ENCODE assay signal across 17 cellular contexts in genomic region chr3:27216955-27217552, GRCh38.
A peak's percentile ranks its signal among the peaks of the same experiment; 100 is the strongest.
DNase-seq lines count a peak whose midpoint lies in the region; FAIRE-seq and TF ChIP-seq lines count a peak whose summit lies in the region.
"Had no signal": no experiment of that assay in that cellular context is flagged by ENCODE, and none has a peak within 500 bp of the region (broad histone marks: within the 10 kb centered on the region; RNA-seq: fewer than 3 reads in every experiment).

No MANE protein-coding gene starts in this region.

- FAIRE-seq in astrocyte (lab: Jason Lieb, UNC): no peak
- FAIRE-seq: TTC549 had no signal

- peak overlapping the region; percentile 66 for H3K27ac ChIP-seq in astrocyte (ENCODE audit: low read depth, low read length)
- H3K27ac ChIP-seq in thyroid gland: no peak overlapping the region
- H3K27ac ChIP-seq: HL-60, neutrophil had no signal

- H3K9me3 Mint-ChIP-seq in HFFc6: peaks cover 3% of the 10 kb centered on the region; the same call in 1 of the 2 replicates
- H3K9me3 Mint-ChIP-seq in astrocyte (ENCODE audit: unreplicated experiment): peaks cover 4% of the 10 kb centered on the region
- H3K9me3 Mint-ChIP-seq: memory B cell; stimulated activated naive CD8-positive, alpha-beta T cell treated with anti-CD3 and anti-CD28 coated beads, Interleukin-15, Interleukin-2, amounts not matched to agents 100 ng/mL and 50 ng/mL, for 24 hours had no signal

- H3K9ac ChIP-seq in astrocyte (ENCODE audit: low read length): no peak overlapping the region

- TF ChIP-seq POLR2A in thyroid gland (IDR thresholded peaks at IDR 0.05): no peak

- H3K4me3 Mint-ChIP-seq in HFFc6: 0 out of 2 replicates have a peak overlapping the region, but pooled peaks have one; percentile 3
- H3K4me3 Mint-ChIP-seq in astrocyte (ENCODE audit: unreplicated experiment): no peak overlapping the region
- H3K4me3 Mint-ChIP-seq: memory B cell; stimulated activated naive CD8-positive, alpha-beta T cell treated with anti-CD3 and anti-CD28 coated beads, Interleukin-15, Interleukin-2, amounts not matched to agents 100 ng/mL and 50 ng/mL, for 24 hours had no signal

- H3K36me3 Mint-ChIP-seq in HFFc6 (ENCODE audit: low read depth) (peaks cover 36% of the 10 kb centered on the region), astrocyte (ENCODE audit: low read depth, unreplicated experiment) (peaks cover 8% of the 10 kb centered on the region)
- H3K36me3 Mint-ChIP-seq: memory B cell had no signal

- no peaks in the 10 kb centered on the region for H3K79me2 ChIP-seq in astrocyte (ENCODE audit: insufficient read depth, low read length)

- peaks cover 12% of the 10 kb centered on the region for H3K4me1 ChIP-seq in astrocyte (ENCODE audit: insufficient read depth, low read length)
- H3K4me1 ChIP-seq in thyroid gland: no peaks in the 10 kb centered on the region

- H3K9me3 ChIP-seq in astrocyte (ENCODE audit: insufficient read depth, low read depth, low read length): no peaks in the 10 kb centered on the region
- H3K9me3 ChIP-seq in thyroid gland: no peaks in the 10 kb centered on the region
- H3K9me3 ChIP-seq: neutrophil had no signal

- H3K27me3 Mint-ChIP-seq in HFFc6 (ENCODE audit: insufficient read depth) (no peaks in the 10 kb centered on the region), astrocyte (ENCODE audit: low read depth, unreplicated experiment) (no peaks in the 10 kb centered on the region)
- H3K27me3 Mint-ChIP-seq: stimulated activated naive CD8-positive, alpha-beta T cell treated with anti-CD3 and anti-CD28 coated beads, Interleukin-15, Interleukin-2, amounts not matched to agents 100 ng/mL and 50 ng/mL, for 24 hours had no signal

- WGBS in thyroid gland, 2 donors: 93 to 96% methylated on average over 5 of the region's 5 CpGs

- H2AFZ ChIP-seq in astrocyte (ENCODE audit: low read depth, low read length): no peak overlapping the region

- H3K4me2 ChIP-seq in astrocyte (ENCODE audit: low read length): peak overlapping the region; percentile 57

- H3K4me1 Mint-ChIP-seq in HFFc6 (ENCODE audit: low read depth) (peaks cover 52% of the 10 kb centered on the region), astrocyte (ENCODE audit: low read depth, unreplicated experiment) (peaks cover 13% of the 10 kb centered on the region)
- H3K4me1 Mint-ChIP-seq: memory B cell had no signal

- H3K36me3 ChIP-seq in astrocyte (ENCODE audit: insufficient read depth, low read length) (no peaks in the 10 kb centered on the region), thyroid gland (no peaks in the 10 kb centered on the region)
- H3K36me3 ChIP-seq: neutrophil had no signal

- no peaks in the 10 kb centered on the region for H4K20me1 ChIP-seq in astrocyte (ENCODE audit: insufficient read depth, low read length)

- H3K27ac Mint-ChIP-seq in HFFc6 (peak overlapping the region; percentile 43), astrocyte (ENCODE audit: unreplicated experiment) (no peak overlapping the region)
- H3K27ac Mint-ChIP-seq: memory B cell; stimulated activated naive CD8-positive, alpha-beta T cell treated with anti-CD3 and anti-CD28 coated beads, Interleukin-15, Interleukin-2, amounts not matched to agents 100 ng/mL and 50 ng/mL, for 24 hours had no signal

- DNase-seq in A172 (ENCODE audit: low spot score) (peak; percentile 85), HFFc6 (peak; percentile 44), astrocyte (ENCODE audit: low read depth) (peak; percentile 72), foreskin fibroblast (peak; percentile 58 to 77), RPMI8226 (no peak), thyroid gland (no peak), NCI-H1694 treated with DMSO at 0.1 percent for 48 hours (lab: John Stamatoyannopoulos, UW) (no peak), head of caudate nucleus (no peak)
- DNase-seq: 8988T; activated effector memory CD4-positive, alpha-beta T cell treated with anti-CD3 and anti-CD28 coated beads, Interleukin-2, amount 50 U/mL, for 16 hours; Calu3; SHP77 treated with DMSO at 0.1 percent for 48 hours had no signal

- no peak for TF ChIP-seq CTCF in HFFc6 (IDR thresholded peaks at IDR 0.05)
- no peak for TF ChIP-seq CTCF in astrocyte (IDR thresholded peaks at IDR 0.05; ENCODE audit: insufficient read depth, low read depth, low read length)
- TF ChIP-seq CTCF in foreskin fibroblast (IDR thresholded peaks at IDR 0.05; ENCODE audit: low read depth, low read length): no peak
- no peak for TF ChIP-seq CTCF in thyroid gland (IDR thresholded peaks at IDR 0.05)

- intact Hi-C loops in thyroid gland (cut with DNase I) (no loop called here), head of caudate nucleus (cut with DNase I) (no loop called here)

- H3K4me3 ChIP-seq in astrocyte (ENCODE audit: insufficient read depth, low read depth, low read length): no peak overlapping the region
- no peak overlapping the region for H3K4me3 ChIP-seq in foreskin fibroblast (ENCODE audit: low read depth in 1 of 2, low read length in 2 of 2)
- no peak overlapping the region for H3K4me3 ChIP-seq in thyroid gland (replicated peaks in 1 of 3)

- no peaks in the 10 kb centered on the region for H3K27me3 ChIP-seq in astrocyte (ENCODE audit: insufficient read depth, low read length)
- no peaks in the 10 kb centered on the region for H3K27me3 ChIP-seq in thyroid gland
- H3K27me3 ChIP-seq: neutrophil had no signal

Comparison
In these comparisons a context has a peak if more than half of its experiments do, and no peak if none do; other contexts are left out.
1. DNase-seq: peak in A172 (single experiment), HFFc6 (single experiment), astrocyte (single experiment) and foreskin fibroblast (2 of 2); none in RPMI8226 (single experiment), thyroid gland (0 of 2), NCI-H1694 treated with DMSO at 0.1 percent for 48 hours (single experiment) and head of caudate nucleus (0 of 42).